Comparison of ENCODE assay signal across 10 cellular contexts in the genomic region with DNA sequence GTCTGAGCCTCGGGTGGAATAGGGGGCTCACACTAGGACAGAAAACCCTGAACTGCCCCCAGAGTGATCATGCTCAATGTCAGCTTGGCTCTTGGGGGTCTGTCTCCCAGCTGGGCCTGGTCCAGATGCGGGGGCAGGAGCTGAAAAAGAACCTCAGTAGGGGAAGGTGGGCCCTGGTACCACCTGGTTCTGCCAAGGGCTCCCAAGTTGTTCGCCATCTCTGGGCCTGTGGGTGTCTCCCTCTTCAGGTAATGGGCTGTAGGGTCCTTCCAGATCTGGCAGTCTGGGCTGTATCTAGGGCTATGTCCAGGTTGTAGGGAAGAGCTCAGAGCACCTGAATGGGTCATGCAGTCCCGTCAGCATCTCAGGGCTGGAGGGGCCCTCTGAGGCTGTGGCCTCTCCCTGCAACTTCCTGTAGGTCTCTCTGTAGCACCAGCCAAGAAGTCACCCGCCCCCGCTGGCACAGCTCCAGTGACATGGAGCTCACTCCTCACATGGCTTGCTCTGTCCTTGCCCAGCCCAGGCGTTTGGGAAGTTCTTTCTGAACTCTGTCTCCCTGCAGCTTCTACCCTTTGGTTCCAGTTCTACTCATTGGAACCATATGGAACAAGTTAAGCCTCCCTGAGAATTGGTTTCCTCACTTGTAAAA. TPM values are rescaled to one million over a fixed set of nuclear protein-coding genes. Genes with fewer than 3 reads are reported as not detected.
DNase-seq lines count a peak whose midpoint lies in the region; ATAC-seq and TF ChIP-seq lines count a peak whose summit lies in the region.
"Had no signal": no experiment of that assay in that cellular context is flagged by ENCODE, and none has a peak within 500 bp of the region (broad histone marks: within the 10 kb centered on the region; RNA-seq: fewer than 3 reads in every experiment).

No MANE protein-coding gene starts in this region.

- H3K4me1 ChIP-seq in breast epithelium (peaks cover 10 to 18% of the 10 kb centered on the region in 2 donors), iPS-15b (ENCODE audit: control insufficient read depth, insufficient read depth, low read length) (peaks cover 3% of the 10 kb centered on the region)

- intact Hi-C loops in breast epithelium (cut with DNase I; ENCODE audit: low total_unique reads): loop anchor here (5.0 kb wide), 1 partner anchor 375 kb away; no protein-coding TSS in a partner anchor

- H3K36me3 Mint-ChIP-seq in activated naive CD4-positive, alpha-beta T cell treated with anti-CD3 and anti-CD28 coated beads, Interleukin-2, amount 50 U/mL, for 72 hours: no peaks in the 10 kb centered on the region
- H3K36me3 Mint-ChIP-seq: activated naive CD8-positive, alpha-beta T cell treated with anti-CD3 and anti-CD28 coated beads, Interleukin-2, amount 10 ng/mL, durations not matched to agents 7 days and 5 days had no signal

- H3K9ac ChIP-seq in iPS-15b (ENCODE audit: low read depth, low read length): peak overlapping the region; percentile 24

- H3K9me3 Mint-ChIP-seq in activated naive CD4-positive, alpha-beta T cell treated with anti-CD3 and anti-CD28 coated beads, Interleukin-2, amount 50 U/mL, for 72 hours: no peaks in the 10 kb centered on the region
- H3K9me3 Mint-ChIP-seq: activated naive CD8-positive, alpha-beta T cell treated with anti-CD3 and anti-CD28 coated beads, Interleukin-2, amount 10 ng/mL, durations not matched to agents 7 days and 5 days had no signal

- no peaks in the 10 kb centered on the region for H3K27me3 ChIP-seq in breast epithelium
- no peaks in the 10 kb centered on the region for H3K27me3 ChIP-seq in iPS-15b (ENCODE audit: control insufficient read depth, insufficient read depth, low read length)

- H3K36me3 ChIP-seq in breast epithelium (no peaks in the 10 kb centered on the region), iPS-15b (ENCODE audit: control insufficient read depth, insufficient read depth, low read length) (no peaks in the 10 kb centered on the region)

- TF ChIP-seq CTCF in breast epithelium (IDR thresholded peaks at IDR 0.05): no peak

- no peak for TF ChIP-seq POLR2A in breast epithelium (IDR thresholded peaks at IDR 0.05)

- peak overlapping the region; percentile 88 to 93 for H3K27ac ChIP-seq in breast epithelium
- H3K27ac ChIP-seq in substantia nigra (ENCODE audit: low read depth, low read length, poor library complexity, severe bottlenecking): peak overlapping the region; percentile 100

- H3K27ac Mint-ChIP-seq in activated naive CD4-positive, alpha-beta T cell treated with anti-CD3 and anti-CD28 coated beads, Interleukin-2, amount 50 U/mL, for 72 hours: no peak overlapping the region
- H3K27ac Mint-ChIP-seq: activated naive CD8-positive, alpha-beta T cell treated with anti-CD3 and anti-CD28 coated beads, Interleukin-2, amount 10 ng/mL, durations not matched to agents 7 days and 5 days had no signal

- ATAC-seq in activated naive CD4-positive, alpha-beta T cell treated with anti-CD3 and anti-CD28 coated beads, Interleukin-2, amount 50 U/mL, for 72 hours: no peak

- peak in 74 of 76 experiments; percentile 12 to 88 (median 68) for DNase-seq in HUDEP-2 (lab: John Stamatoyannopoulos, UW; ENCODE audit: unreplicated experiment in 76 of 76)
- peak; percentile 87 to 91 for DNase-seq in breast epithelium (ENCODE audit: low spot score in 2 of 2)
- DNase-seq in substantia nigra (lab: John Stamatoyannopoulos, UW): peak in 46 of 49 donors; percentile 38 to 86 (median 76)
- no peak for DNase-seq in activated naive CD4-positive, alpha-beta T cell treated with anti-CD3 and anti-CD28 coated beads, Interleukin-2, amount 50 U/mL, for 72 hours (ENCODE audit: low spot score in 2 of 2)
- DNase-seq in NCI-H187 (lab: John Stamatoyannopoulos, UW): no peak
- no peak for DNase-seq in activated CD8-positive, alpha-beta memory T cell treated with anti-CD3 and anti-CD28 coated beads for 24 hours
- DNase-seq in OCI-M2 (lab: John Stamatoyannopoulos, UW; ENCODE audit: unreplicated experiment): no peak
- DNase-seq: activated naive CD8-positive, alpha-beta T cell treated with anti-CD3 and anti-CD28 coated beads, Interleukin-2, amount 10 ng/mL, durations not matched to agents 7 days and 5 days; NCI-H82 had no signal

- H3K9me3 ChIP-seq in breast epithelium (no peaks in the 10 kb centered on the region), iPS-15b (ENCODE audit: control insufficient read depth, insufficient read depth, low read length) (no peaks in the 10 kb centered on the region)

- H3K4me3 ChIP-seq in breast epithelium (peak overlapping the region in 1 of 3 donors; percentile 42), iPS-15b (ENCODE audit: low read depth, low read length) (no peak overlapping the region)

RNA-seq across cellular contexts. Expression of a gene that starts 33.0 kb away (rescaled TPM):
- total RNA-seq in breast epithelium: 100 to 1,000 TPM in 1 of 3 donors, 10 to 100 TPM in 1, under 1 TPM in 1; 0.16 to 101 (median 24.9) TPM
- total RNA-seq in activated naive CD4-positive, alpha-beta T cell treated with anti-CD3 and anti-CD28 coated beads, Interleukin-2, amount 50 U/mL, for 72 hours: not detected
- total RNA-seq: activated naive CD8-positive, alpha-beta T cell treated with anti-CD3 and anti-CD28 coated beads, Interleukin-2, amount 10 ng/mL, durations not matched to agents 7 days and 5 days had no signal

RNA-seq across cellular contexts. Expression of a gene that starts 39.8 kb away (rescaled TPM):
- total RNA-seq in breast epithelium: 10 to 100 TPM; 42.0 to 61.3 (median 49.9) TPM
- total RNA-seq in activated naive CD4-positive, alpha-beta T cell treated with anti-CD3 and anti-CD28 coated beads, Interleukin-2, amount 50 U/mL, for 72 hours: 10 to 100 TPM; 25.1 to 26.7 TPM

Comparison
In these comparisons a context has a peak if more than half of its experiments do, and no peak if none do; other contexts are left out.
1. DNase-seq: peak in HUDEP-2 (74 of 76), breast epithelium (2 of 2) and substantia nigra (46 of 49); none in activated naive CD4-positive, alpha-beta T cell treated with anti-CD3 and anti-CD28 coated beads, Interleukin-2, amount 50 U/mL, for 72 hours (0 of 2), NCI-H187 (0 of 2), activated CD8-positive, alpha-beta memory T cell treated with anti-CD3 and anti-CD28 coated beads for 24 hours (single experiment) and OCI-M2 (single experiment).